Comparison of ENCODE assay signal across 8 cellular contexts in the genomic region with DNA sequence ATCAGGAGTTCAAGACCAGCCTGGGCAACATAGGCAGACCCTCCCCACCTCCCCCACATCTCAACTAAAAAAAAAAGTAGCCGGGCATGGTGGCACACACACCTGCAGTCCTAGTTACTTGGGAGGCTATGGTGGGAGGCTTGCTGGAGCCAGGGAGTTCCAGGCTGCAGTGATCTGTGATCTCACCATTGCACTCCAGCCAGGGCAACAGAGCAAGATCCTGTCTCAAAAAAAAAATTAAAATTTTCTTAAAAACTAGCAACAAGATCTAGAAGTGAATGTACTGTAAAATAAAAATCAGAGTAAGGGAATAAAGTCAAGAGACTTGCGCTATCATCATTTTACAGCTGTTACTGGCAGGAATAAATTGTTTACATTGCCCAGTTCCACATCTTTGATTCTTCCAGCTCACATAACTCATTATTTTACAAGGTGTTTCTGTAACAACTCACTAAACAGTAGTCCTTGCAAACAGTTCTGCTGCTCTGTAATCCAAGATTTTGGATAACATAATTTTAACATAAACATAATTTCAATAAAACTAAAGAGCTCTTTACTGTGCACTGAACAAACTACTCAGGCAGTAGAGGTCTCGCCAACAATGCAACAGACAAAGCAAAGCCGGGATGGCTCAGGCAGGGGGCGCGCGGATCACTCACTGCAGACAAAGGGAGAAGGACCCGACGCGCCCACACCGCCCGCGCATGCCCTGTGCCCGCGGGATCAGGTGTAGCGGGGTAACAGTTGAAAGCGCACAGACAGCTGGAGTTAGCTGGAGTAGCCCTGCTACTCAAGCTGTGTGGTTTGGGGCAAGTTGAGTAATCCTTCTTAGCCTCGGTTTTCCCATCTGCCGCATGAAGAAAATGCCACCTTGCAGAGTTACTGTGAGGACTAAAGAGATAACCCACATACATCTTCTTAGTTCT.
DNase-seq lines count a peak whose midpoint lies in the region; ATAC-seq and TF ChIP-seq lines count a peak whose summit lies in the region.

No MANE protein-coding gene starts in this region.

- 18% methylated on average over 12 of the region's 19 CpGs for WGBS in right lobe of liver (ENCODE audit: insufficient coverage, low coverage, low lambda C conversion rate, missing lambda C conversion rate)

- H3K9me3 ChIP-seq in WERI-Rb-1 (ENCODE audit: severe bottlenecking) (no peaks in the 10 kb centered on the region), breast epithelium (no peaks in the 10 kb centered on the region), right lobe of liver (no peaks in the 10 kb centered on the region)

- CTCF ChIA-PET in AG04449 (lab: Yijun Ruan, JAX), result interaction anchor here (0.6 to 3.0 kb wide), 7 partner anchors 11 to 291 kb away, joined by 3 to 26 read pairs (median 4); no protein-coding TSS in a partner anchor

- POLR2A ChIA-PET in AG04449 (lab: Yijun Ruan, JAX), result no interaction called here

- TF ChIP-seq CTCF in AG04449 (IDR thresholded peaks at IDR 0.05; ENCODE audit: insufficient read depth, low read length, missing control alignments) (peak; percentile 35), WERI-Rb-1 (IDR thresholded peaks at IDR 0.05; ENCODE audit: low read depth, low read length) (peak; percentile 73), breast epithelium (IDR thresholded peaks at IDR 0.05) (no peak), right lobe of liver (IDR thresholded peaks at IDR 0.05) (peak in 2 of 4 donors; percentile 25 to 29)

- H3K4me3 ChIP-seq in AG04449 (ENCODE audit: low read depth, low read length) (no peak overlapping the region), WERI-Rb-1 (ENCODE audit: low read depth, low read length) (no peak overlapping the region), breast epithelium (peak overlapping the region in 1 of 3 donors; percentile 33), right lobe of liver (no peak overlapping the region)

- H3K36me3 ChIP-seq in WERI-Rb-1 (no peaks in the 10 kb centered on the region), breast epithelium (no peaks in the 10 kb centered on the region), right lobe of liver (no peaks in the 10 kb centered on the region)

- H3K4me1 ChIP-seq in breast epithelium (no peaks in the 10 kb centered on the region), right lobe of liver (no peaks in the 10 kb centered on the region)

- DNase-seq in AG04449 (ENCODE audit: low read depth, low spot score) (no peak), NCI-H2171 (lab: John Stamatoyannopoulos, UW) (peak; percentile 89), WERI-Rb-1 (peak; percentile 98), breast epithelium (ENCODE audit: low spot score in 2 of 2) (peak; percentile 58 to 71), right lobe of liver (peak in 2 of 3 donors; percentile 40 to 65)
- peak; percentile 60 for DNase-seq in stimulated activated CD8-positive, alpha-beta memory T cell treated with anti-CD3 and anti-CD28 coated beads, Interleukin-12 subunit alpha, Interleukin-12 subunit beta, amount 100 ng/mL, for 24 hours (ENCODE audit: extremely low read depth)

- intact Hi-C loops in breast epithelium (cut with DNase I; ENCODE audit: low total_unique reads), result no loop called here
- intact Hi-C loops in right lobe of liver (cut with DNase I), result no loop called here

- TF ChIP-seq POLR2A in breast epithelium (IDR thresholded peaks at IDR 0.05) (no peak), right lobe of liver (IDR thresholded peaks at IDR 0.05) (no peak)

- H3K27ac ChIP-seq in WERI-Rb-1 (peak overlapping the region; percentile 86), breast epithelium (no peak overlapping the region), right lobe of liver (no peak overlapping the region)

- ATAC-seq in GM18873 (IDR thresholded peaks at IDR 0.05; ENCODE audit: low FRiP score, unreplicated experiment) (peak; percentile 89), HG03139 (IDR thresholded peaks at IDR 0.05; ENCODE audit: unreplicated experiment) (peak; percentile 96), right lobe of liver (peak; percentile 64 to 72 (median 68))

- H3K27me3 ChIP-seq in WERI-Rb-1 (ENCODE audit: insufficient read depth, low read depth, severe bottlenecking), result no peaks in the 10 kb centered on the region
- peaks cover 0 to 5% of the 10 kb centered on the region in 2 donors for H3K27me3 ChIP-seq in breast epithelium
- peaks cover 0 to 3% of the 10 kb centered on the region in 2 donors for H3K27me3 ChIP-seq in right lobe of liver

Comparison
In these comparisons a context has a peak if more than half of its experiments do, and no peak if none do; other contexts are left out.
1. CTCF ChIP-seq: peak in AG04449 (single experiment) and WERI-Rb-1 (single experiment); none in breast epithelium (0 of 3).
2. Peak in every context shown above with its lines, with median percentiles within 50 percentile points of each other: ATAC-seq.